ENCODE assay signal across 30 cellular contexts in genomic region chr3:52092891-52093290, GRCh38. TPM values are rescaled to one million over a fixed set of nuclear protein-coding genes. Genes with fewer than 3 reads are reported as not detected.
DNase-seq lines count a peak whose midpoint lies in the region; ATAC-seq and TF ChIP-seq lines count a peak whose summit lies in the region.
"Had no signal": no experiment of that assay in that cellular context is flagged by ENCODE, and none has a peak within 500 bp of the region (broad histone marks: within the 10 kb centered on the region; RNA-seq: fewer than 3 reads in every experiment).

No MANE protein-coding gene starts in this region.

- H3K4me3 ChIP-seq in coronary artery (no peak overlapping the region), upper lobe of right lung (no peak overlapping the region)
- H3K4me3 ChIP-seq: pancreas, PC-9, tibial nerve had no signal

- intact Hi-C loops in left cardiac atrium (cut with DNase I) (no loop called here), cardiac septum (cut with DNase I) (no loop called here), upper lobe of right lung (cut with DNase I) (no loop called here)

- no peak overlapping the region for H3K4me3 Mint-ChIP-seq in nephron
- no peak overlapping the region for H3K4me3 Mint-ChIP-seq in activated CD8-positive, alpha-beta memory T cell treated with anti-CD3 and anti-CD28 coated beads, Interleukin-2, amount 10 ng/mL, durations not matched to agents 7 days and 5 days
- H3K4me3 Mint-ChIP-seq: activated CD8-positive, alpha-beta T cell treated with anti-CD3 and anti-CD28 coated beads for 36 hours; activated naive CD4-positive, alpha-beta T cell treated with anti-CD3 and anti-CD28 coated beads, Interleukin-2, amount 10 ng/mL, durations not matched to agents 7 days and 5 days; B cell; effector memory CD8-positive, alpha-beta T cell; stimulated activated naive CD8-positive, alpha-beta T cell treated with anti-CD3 and anti-CD28 coated beads, Interleukin-15, Interleukin-2, amounts not matched to agents 100 ng/mL and 50 ng/mL, for 24 hours had no signal

- peaks cover 39% of the 10 kb centered on the region for H3K4me1 ChIP-seq in upper lobe of right lung
- H3K4me1 ChIP-seq: pancreas had no signal

- H3K27me3 ChIP-seq in upper lobe of right lung = no peaks in the 10 kb centered on the region
- H3K27me3 ChIP-seq: pancreas, tibial nerve had no signal

- no peaks in the 10 kb centered on the region for H3K9me3 ChIP-seq in upper lobe of right lung
- H3K9me3 ChIP-seq: pancreas, tibial nerve had no signal

- no peak for TF ChIP-seq CTCF in coronary artery (IDR thresholded peaks at IDR 0.05)
- no peak for TF ChIP-seq CTCF in nephron (IDR thresholded peaks at IDR 0.05; ENCODE audit: unreplicated experiment in 3 of 3)
- TF ChIP-seq CTCF in upper lobe of right lung (IDR thresholded peaks at IDR 0.05) = no peak

- peak overlapping the region; percentile 18 to 95 for H3K27ac ChIP-seq in coronary artery
- no peak overlapping the region for H3K27ac ChIP-seq in upper lobe of right lung
- H3K27ac ChIP-seq: pancreas, PC-9, tibial nerve had no signal

- H3K36me3 Mint-ChIP-seq in nephron (ENCODE audit: low read depth) = peaks cover 4% of the 10 kb centered on the region
- H3K36me3 Mint-ChIP-seq in activated CD8-positive, alpha-beta memory T cell treated with anti-CD3 and anti-CD28 coated beads, Interleukin-2, amount 10 ng/mL, durations not matched to agents 7 days and 5 days = peaks cover 1% of the 10 kb centered on the region

- H3K9me3 Mint-ChIP-seq in nephron = no peaks in the 10 kb centered on the region
- no peaks in the 10 kb centered on the region for H3K9me3 Mint-ChIP-seq in activated CD8-positive, alpha-beta memory T cell treated with anti-CD3 and anti-CD28 coated beads, Interleukin-2, amount 10 ng/mL, durations not matched to agents 7 days and 5 days (ENCODE audit: low read depth)
- H3K9me3 Mint-ChIP-seq: activated CD8-positive, alpha-beta T cell treated with anti-CD3 and anti-CD28 coated beads for 36 hours; activated naive CD4-positive, alpha-beta T cell treated with anti-CD3 and anti-CD28 coated beads, Interleukin-2, amount 10 ng/mL, durations not matched to agents 7 days and 5 days; effector memory CD8-positive, alpha-beta T cell; stimulated activated naive CD8-positive, alpha-beta T cell treated with anti-CD3 and anti-CD28 coated beads, Interleukin-15, Interleukin-2, amounts not matched to agents 100 ng/mL and 50 ng/mL, for 24 hours had no signal

- peaks cover 62% of the 10 kb centered on the region for H3K4me1 Mint-ChIP-seq in nephron
- H3K4me1 Mint-ChIP-seq in activated CD8-positive, alpha-beta memory T cell treated with anti-CD3 and anti-CD28 coated beads, Interleukin-2, amount 10 ng/mL, durations not matched to agents 7 days and 5 days = peaks cover 10% of the 10 kb centered on the region
- H3K4me1 Mint-ChIP-seq: B cell had no signal

- DNase-seq in left cardiac atrium (peak; percentile 14), cardiac septum (ENCODE audit: low spot score) (no peak), coronary artery (ENCODE audit: low spot score) (no peak), upper lobe of right lung (peak; percentile 34), T-helper 2 cell (no peak)
- no peak for DNase-seq in activated CD8-positive, alpha-beta memory T cell treated with anti-CD3 and anti-CD28 coated beads, Interleukin-2, amount 10 ng/mL, durations not matched to agents 7 days and 5 days
- DNase-seq: activated CD4-positive, alpha-beta T cell treated with anti-CD3 and anti-CD28 coated beads for 1 hour; activated CD8-positive, alpha-beta T cell treated with anti-CD3 and anti-CD28 coated beads for 36 hours; activated naive CD4-positive, alpha-beta T cell treated with anti-CD3 and anti-CD28 coated beads, Interleukin-2, amount 10 ng/mL, durations not matched to agents 7 days and 5 days; amniotic stem cell; cortex of kidney; effector memory CD8-positive, alpha-beta T cell; EL; erythroblast; H7; Karpas-422; NCI-H2029; NCI-H510A treated with DMSO at 0.1 percent for 48 hours; PC-9; retina; SHP77; stimulated activated CD4-positive, alpha-beta T cell treated with anti-CD3 and anti-CD28 coated beads, Interleukin-2, amount 100 ng/mL, for 24 hours; stimulated activated CD8-positive, alpha-beta memory T cell treated with anti-CD3 and anti-CD28 coated beads, Interleukin-4, amount 100 ng/mL, for 48 hours had no signal

- CTCF ChIA-PET in activated CD8-positive, alpha-beta memory T cell treated with anti-CD3 and anti-CD28 coated beads, Interleukin-2, amount 10 ng/mL, durations not matched to agents 7 days and 5 days (lab: Charles Lee) = no interaction called here

- no peak for ATAC-seq in left cardiac atrium
- ATAC-seq in upper lobe of right lung = no peak
- ATAC-seq in activated CD8-positive, alpha-beta memory T cell treated with anti-CD3 and anti-CD28 coated beads, Interleukin-2, amount 10 ng/mL, durations not matched to agents 7 days and 5 days = no peak
- ATAC-seq in GM21723 (IDR thresholded peaks at IDR 0.05; ENCODE audit: unreplicated experiment) = no peak
- ATAC-seq: activated CD8-positive, alpha-beta T cell treated with anti-CD3 and anti-CD28 coated beads for 36 hours; effector memory CD8-positive, alpha-beta T cell; HepG2; pancreas had no signal

- peak overlapping the region; percentile 48 to 85 (median 50) for H3K27ac Mint-ChIP-seq in nephron
- H3K27ac Mint-ChIP-seq in activated CD8-positive, alpha-beta memory T cell treated with anti-CD3 and anti-CD28 coated beads, Interleukin-2, amount 10 ng/mL, durations not matched to agents 7 days and 5 days = no peak overlapping the region
- H3K27ac Mint-ChIP-seq: activated CD8-positive, alpha-beta T cell treated with anti-CD3 and anti-CD28 coated beads for 36 hours; activated naive CD4-positive, alpha-beta T cell treated with anti-CD3 and anti-CD28 coated beads, Interleukin-2, amount 10 ng/mL, durations not matched to agents 7 days and 5 days; B cell; stimulated activated naive CD8-positive, alpha-beta T cell treated with anti-CD3 and anti-CD28 coated beads, Interleukin-15, Interleukin-2, amounts not matched to agents 100 ng/mL and 50 ng/mL, for 24 hours had no signal

- H3K36me3 ChIP-seq in upper lobe of right lung = no peaks in the 10 kb centered on the region
- H3K36me3 ChIP-seq: pancreas had no signal

- peaks cover 5% of the 10 kb centered on the region for H3K27me3 Mint-ChIP-seq in nephron (ENCODE audit: low read depth)
- H3K27me3 Mint-ChIP-seq in activated CD8-positive, alpha-beta memory T cell treated with anti-CD3 and anti-CD28 coated beads, Interleukin-2, amount 10 ng/mL, durations not matched to agents 7 days and 5 days = no peaks in the 10 kb centered on the region
- H3K27me3 Mint-ChIP-seq: activated CD8-positive, alpha-beta T cell treated with anti-CD3 and anti-CD28 coated beads for 36 hours; activated naive CD4-positive, alpha-beta T cell treated with anti-CD3 and anti-CD28 coated beads, Interleukin-2, amount 10 ng/mL, durations not matched to agents 7 days and 5 days; B cell; effector memory CD8-positive, alpha-beta T cell; stimulated activated naive CD8-positive, alpha-beta T cell treated with anti-CD3 and anti-CD28 coated beads, Interleukin-15, Interleukin-2, amounts not matched to agents 100 ng/mL and 50 ng/mL, for 24 hours had no signal

RNA-seq across cellular contexts. Expression of gene DUSP7, which starts 36.5 kb away (rescaled TPM):
- total RNA-seq in left cardiac atrium (10 to 100 TPM; 24.6 to 39.3 TPM), cardiac septum (21.2 TPM), upper lobe of right lung (40.7 TPM)
- total RNA-seq in activated CD8-positive, alpha-beta memory T cell treated with anti-CD3 and anti-CD28 coated beads, Interleukin-2, amount 10 ng/mL, durations not matched to agents 7 days and 5 days = 10 to 100 TPM; 24.2 to 29.3 TPM

Comparison
In these comparisons a context has a peak if more than half of its experiments do, and no peak if none do; other contexts are left out.
1. DNase-seq: peak in left cardiac atrium (single experiment) and upper lobe of right lung (single experiment); none in cardiac septum (single experiment), coronary artery (single experiment), activated CD8-positive, alpha-beta memory T cell treated with anti-CD3 and anti-CD28 coated beads, Interleukin-2, amount 10 ng/mL, durations not matched to agents 7 days and 5 days (single experiment) and T-helper 2 cell (0 of 5).